Comparison of ENCODE assay signal across 8 cellular contexts in genomic region chr2:191114403-191114886, GRCh38. TPM values are rescaled to one million over a fixed set of nuclear protein-coding genes. Genes with fewer than 3 reads are reported as not detected.
DNase-seq lines count a peak whose midpoint lies in the region; ATAC-seq and TF ChIP-seq lines count a peak whose summit lies in the region.

No MANE protein-coding gene starts in this region.

- H3K36me3 Mint-ChIP-seq in activated CD4-positive, alpha-beta T cell treated with anti-CD3 and anti-CD28 coated beads, Interleukin-2, amount 10 ng/mL, durations not matched to agents 24 days and 14 days (ENCODE audit: low read depth) = peaks cover 55% of the 10 kb centered on the region

- no peaks in the 10 kb centered on the region for H3K27me3 Mint-ChIP-seq in activated CD4-positive, alpha-beta T cell treated with anti-CD3 and anti-CD28 coated beads, Interleukin-2, amount 10 ng/mL, durations not matched to agents 24 days and 14 days

- intact Hi-C loops in activated CD4-positive, alpha-beta T cell treated with anti-CD3 and anti-CD28 coated beads, Interleukin-2, amount 10 ng/mL, durations not matched to agents 24 days and 14 days (cut with micrococcal nuclease) = loop anchor here (1.0 to 10.0 kb wide), 5 partner anchors 36 to 440 kb away; no protein-coding TSS in a partner anchor

- H3K4me1 ChIP-seq in mucosa of rectum (ENCODE audit: control insufficient read depth in 2 of 2, insufficient read depth in 2 of 2, low read length in 2 of 2) = no peaks in the 10 kb centered on the region

- H3K4me1 Mint-ChIP-seq in activated CD4-positive, alpha-beta T cell treated with anti-CD3 and anti-CD28 coated beads, Interleukin-2, amount 10 ng/mL, durations not matched to agents 24 days and 14 days = peaks cover 55% of the 10 kb centered on the region

- ATAC-seq in GM19023 (IDR thresholded peaks at IDR 0.05; ENCODE audit: unreplicated experiment) (peak; percentile 73), HG03060 (IDR thresholded peaks at IDR 0.05; ENCODE audit: low read depth, unreplicated experiment) (peak; percentile 60)

- no peaks in the 10 kb centered on the region for H3K9me3 ChIP-seq in mucosa of rectum (ENCODE audit: control insufficient read depth in 2 of 2, low read length in 2 of 2)

- H3K27ac Mint-ChIP-seq in activated CD4-positive, alpha-beta T cell treated with anti-CD3 and anti-CD28 coated beads, Interleukin-2, amount 10 ng/mL, durations not matched to agents 24 days and 14 days = peak overlapping the region; percentile 92

- H3K9me3 Mint-ChIP-seq in activated CD4-positive, alpha-beta T cell treated with anti-CD3 and anti-CD28 coated beads, Interleukin-2, amount 10 ng/mL, durations not matched to agents 24 days and 14 days = peaks cover 3% of the 10 kb centered on the region

- H3K4me3 ChIP-seq in AG10803 (ENCODE audit: low read length) (no peak overlapping the region), mucosa of rectum (ENCODE audit: low read length in 2 of 2) (no peak overlapping the region)

- H3K27ac ChIP-seq in mucosa of rectum (ENCODE audit: low read depth in 2 of 2, low read length in 2 of 2) = peak overlapping the region; percentile 13 to 41

- H3K27me3 ChIP-seq in mucosa of rectum (ENCODE audit: control insufficient read depth in 2 of 2, insufficient read depth in 2 of 2, low read length in 2 of 2) = no peaks in the 10 kb centered on the region

- no peaks in the 10 kb centered on the region for H3K36me3 ChIP-seq in mucosa of rectum (ENCODE audit: control insufficient read depth in 2 of 2, insufficient read depth in 2 of 2, low read length in 2 of 2)

- peak overlapping the region; percentile 60 for H3K4me3 Mint-ChIP-seq in activated CD4-positive, alpha-beta T cell treated with anti-CD3 and anti-CD28 coated beads, Interleukin-2, amount 10 ng/mL, durations not matched to agents 24 days and 14 days

- no peak overlapping the region for H3K9ac ChIP-seq in mucosa of rectum (ENCODE audit: low read depth in 1 of 2, low read length in 2 of 2)

- DNase-seq in AG10803 (ENCODE audit: low read depth) (peak; percentile 50), NCI-H2196 treated with DMSO at 0.1 percent for 48 hours (lab: John Stamatoyannopoulos, UW; ENCODE audit: unreplicated experiment) (no peak), amniotic stem cell (lab: John Stamatoyannopoulos, UW) (no peak), HPDE6-E6E7 (ENCODE audit: extremely low spot score) (no peak)
- DNase-seq in activated CD4-positive, alpha-beta T cell treated with anti-CD3 and anti-CD28 coated beads, Interleukin-2, amount 10 ng/mL, durations not matched to agents 24 days and 14 days = peak; percentile 82

- no peak for TF ChIP-seq CTCF in AG10803 (conservative IDR thresholded peaks at IDR 0.05; ENCODE audit: low read length)

RNA-seq across cellular contexts. Expression of gene STAT4, which starts 36.3 kb away (rescaled TPM):
- 47.9 and 50.8 TPM in 2 replicates for total RNA-seq in activated CD4-positive, alpha-beta T cell treated with anti-CD3 and anti-CD28 coated beads, Interleukin-2, amount 10 ng/mL, durations not matched to agents 24 days and 14 days

Comparison
In these comparisons a context has a peak if more than half of its experiments do, and no peak if none do; other contexts are left out.
1. DNase-seq: peak in AG10803 (single experiment) and activated CD4-positive, alpha-beta T cell treated with anti-CD3 and anti-CD28 coated beads, Interleukin-2, amount 10 ng/mL, durations not matched to agents 24 days and 14 days (single experiment); none in NCI-H2196 treated with DMSO at 0.1 percent for 48 hours (single experiment), amniotic stem cell (single experiment) and HPDE6-E6E7 (single experiment).